1 cellular context compared by ENCODE assay signal in genomic region chr2:182901748-182902147, GRCh38.
TF ChIP-seq lines count a peak whose summit lies in the region.

No MANE protein-coding gene starts in this region.

TF ChIP-seq in WTC11, 78 proteins besides CTCF, POLR2A, EP300 and RAD21 (continued from another document):
- TF ChIP-seq CREM (CRISPR knock-in tag; IDR thresholded peaks at IDR 0.05) (no peak), TEAD1 (CRISPR knock-in tag; IDR thresholded peaks at IDR 0.05) (no peak)
TF ChIP-seq in WTC11: peak in this region for 0.
